In the genomic region with DNA sequence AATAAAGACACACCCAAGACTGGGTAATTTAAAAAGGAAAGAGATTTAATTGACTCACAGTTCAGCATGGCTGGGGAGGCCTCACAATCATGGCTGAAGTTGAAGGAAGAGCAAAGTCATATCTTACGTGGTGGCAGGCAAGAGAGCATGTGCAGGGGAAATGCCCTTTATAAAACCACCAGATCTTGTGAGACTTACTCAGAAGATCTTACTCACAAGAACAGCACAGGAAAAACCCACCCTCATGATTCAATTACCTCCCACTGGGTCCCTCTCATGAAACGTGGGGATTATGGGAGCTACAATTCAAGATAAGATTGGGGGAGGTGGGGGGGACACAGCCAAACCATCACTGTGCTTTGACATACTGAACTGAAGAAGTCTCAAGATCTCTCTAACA, we compare ENCODE assay signal across 7 cellular contexts.
DNase-seq lines count a peak whose midpoint lies in the region; ATAC-seq and TF ChIP-seq lines count a peak whose summit lies in the region.
"Not testable (repeated sequence)": the region's sequence is repeated elsewhere in the genome, so short reads cannot be mapped to it uniquely, and the experiment has no call there.

No MANE protein-coding gene starts in this region.

- not testable (repeated sequence) for ATAC-seq in DND-41 (ENCODE audit: insufficient read depth, low read depth); GM23338; activated CD8-positive, alpha-beta T cell treated with anti-CD3 and anti-CD28 coated beads for 36 hours

- H3K36me3 Mint-ChIP-seq in GM23338 (ENCODE audit: low read depth); activated CD8-positive, alpha-beta T cell treated with anti-CD3 and anti-CD28 coated beads for 36 hours (ENCODE audit: low read depth): not testable (repeated sequence)

- H3K9me3 ChIP-seq in DND-41 (ENCODE audit: insufficient read depth, low read length, severe bottlenecking); mammary epithelial cell (replicated peaks; ENCODE audit: insufficient read depth, low read length); neuronal stem cell (replicated peaks in 1 of 2; ENCODE audit: control insufficient read depth in 2 of 2, insufficient read depth in 1 of 2, low read depth in 1 of 2, low read length in 2 of 2): not testable (repeated sequence)

- not testable (repeated sequence) for H4K20me1 ChIP-seq in DND-41 (ENCODE audit: insufficient read depth, low read length); GM23338 (replicated peaks; ENCODE audit: insufficient read depth); mammary epithelial cell (ENCODE audit: insufficient read depth, low read length)

- H3F3A ChIP-seq in GM23338 (replicated peaks; ENCODE audit: low read depth), result not testable (repeated sequence)

- H2BK12ac ChIP-seq in neuronal stem cell (ENCODE audit: low read length), result not testable (repeated sequence)

- H3K27ac Mint-ChIP-seq in GM23338, result peak overlapping the region; percentile 30; the same call in 1 of the 2 replicates
- H3K27ac Mint-ChIP-seq in activated CD8-positive, alpha-beta T cell treated with anti-CD3 and anti-CD28 coated beads for 36 hours, result not testable (repeated sequence)

- not testable (repeated sequence) for H3K18ac ChIP-seq in neuronal stem cell (ENCODE audit: low read length)

- not testable (repeated sequence) for H3K79me1 ChIP-seq in neuronal stem cell (ENCODE audit: low read depth, low read length)

- TF ChIP-seq CTCF in DND-41 (IDR thresholded peaks at IDR 0.05; ENCODE audit: borderline replicate concordance, extremely low read depth, low read length, poor library complexity, severe bottlenecking); GM23338 (conservative IDR thresholded peaks at IDR 0.05; ENCODE audit: low read depth in 2 of 2); activated CD8-positive, alpha-beta T cell treated with anti-CD3 and anti-CD28 coated beads for 36 hours (IDR thresholded peaks at IDR 0.05); mammary epithelial cell (conservative IDR thresholded peaks at IDR 0.05 in 1 of 2, IDR thresholded peaks at IDR 0.05 in 1 of 2; ENCODE audit: extremely low read depth in 1 of 2, insufficient read depth in 1 of 2, low read depth in 1 of 2, low read length in 2 of 2): not testable (repeated sequence)

- POLR2A ChIA-PET in activated CD8-positive, alpha-beta T cell treated with anti-CD3 and anti-CD28 coated beads for 36 hours (lab: Charles Lee), result not testable (repeated sequence)

- WGBS in mammary epithelial cell (ENCODE audit: low coverage, missing lambda C conversion rate), result 75% methylated on average over 2 of the region's 2 CpGs
- WGBS in neuronal stem cell (ENCODE audit: extremely low coverage in 2 of 2, insufficient read length in 2 of 2, insufficient replicate concordance in 1 of 2), 2 donors, result no CpG with 5 or more reads among the region's 2 CpGs

- not testable (repeated sequence) for H3K9ac ChIP-seq in DND-41 (ENCODE audit: low read depth, low read length); mammary epithelial cell (ENCODE audit: insufficient read depth, low read length); neuronal stem cell (ENCODE audit: low read depth, low read length, poor library complexity)

- dilution Hi-C loops in mammary epithelial cell (cut with HindIII; ENCODE audit: low sequenced_read_pairs), result not testable (repeated sequence)

- not testable (repeated sequence) for H3K4me2 ChIP-seq in DND-41 (ENCODE audit: insufficient read depth, low read length); GM23338; mammary epithelial cell (ENCODE audit: insufficient read depth, low read depth, low read length); neuronal stem cell (ENCODE audit: insufficient read depth, low read length, poor library complexity, severe bottlenecking)

- not testable (repeated sequence) for H3K4me3 ChIP-seq in DND-41 (ENCODE audit: low read depth in 1 of 2, low read length in 2 of 2); GM23338; mammary epithelial cell (replicated peaks in 1 of 3; ENCODE audit: insufficient read depth in 1 of 3, low read depth in 2 of 3, low read length in 3 of 3); neuronal stem cell (ENCODE audit: low read length in 2 of 2)

- H3K4me3 Mint-ChIP-seq in GM23338; activated CD8-positive, alpha-beta T cell treated with anti-CD3 and anti-CD28 coated beads for 36 hours: not testable (repeated sequence)

- H3K14ac ChIP-seq in neuronal stem cell (ENCODE audit: low read length), result not testable (repeated sequence)

- not testable (repeated sequence) for BruUV-seq in mammary epithelial cell (replicated peaks; lab: Mats Ljungman, UMichigan)

- not testable (repeated sequence) for H4K8ac ChIP-seq in neuronal stem cell (ENCODE audit: low read depth, low read length)

- H3K4me1 Mint-ChIP-seq in GM23338; activated CD8-positive, alpha-beta T cell treated with anti-CD3 and anti-CD28 coated beads for 36 hours (ENCODE audit: low read depth): not testable (repeated sequence)

- H3K27me3 Mint-ChIP-seq in GM23338 (ENCODE audit: insufficient read depth, low read depth, poor library complexity); activated CD8-positive, alpha-beta T cell treated with anti-CD3 and anti-CD28 coated beads for 36 hours: not testable (repeated sequence)

- not testable (repeated sequence) for H2AK5ac ChIP-seq in neuronal stem cell (ENCODE audit: low read depth, low read length)

- intact Hi-C loops in activated CD8-positive, alpha-beta T cell treated with anti-CD3 and anti-CD28 coated beads for 36 hours (cut with micrococcal nuclease); mammary epithelial cell (cut with micrococcal nuclease): not testable (repeated sequence)

- not testable (repeated sequence) for H2BK5ac ChIP-seq in neuronal stem cell (ENCODE audit: low read length)

- not testable (repeated sequence) for H3K27ac ChIP-seq in DND-41 (ENCODE audit: low read length); GM23338 (ENCODE audit: low read depth); mammary epithelial cell (ENCODE audit: insufficient read depth, low read depth, low read length); neuronal stem cell (replicated peaks; ENCODE audit: low read length)

- H2BK15ac ChIP-seq in neuronal stem cell (ENCODE audit: low read length), result not testable (repeated sequence)

- not testable (repeated sequence) for H3K9me3 Mint-ChIP-seq in GM23338; activated CD8-positive, alpha-beta T cell treated with anti-CD3 and anti-CD28 coated beads for 36 hours

- not testable (repeated sequence) for DNase-seq in DND-41; GM23338 (ENCODE audit: low spot score); neuronal stem cell (ENCODE audit: low spot score)
- DNase-seq in HT1080 (ENCODE audit: low read depth) (peak; percentile 46), SK-MEL-5 (ENCODE audit: low read depth, low spot score) (peak; percentile 0), mammary epithelial cell (peak; percentile 10)
- DNase-seq in activated CD8-positive, alpha-beta T cell treated with anti-CD3 and anti-CD28 coated beads for 36 hours, result peak; percentile 1

- not testable (repeated sequence) for H4K91ac ChIP-seq in neuronal stem cell (ENCODE audit: low read depth, low read length, poor library complexity)

- in situ Hi-C loops in SK-MEL-5 (cut with HindIII; ENCODE audit: low pct_unique_long_range_greater_than_20kb, low sequenced_read_pairs); mammary epithelial cell (cut with MboI; ENCODE audit: low sequenced_read_pairs in 2 of 2): not testable (repeated sequence)

- H3K27me3 ChIP-seq in DND-41 (ENCODE audit: insufficient read depth, low read length, poor library complexity); GM23338 (ENCODE audit: insufficient read depth); mammary epithelial cell (ENCODE audit: insufficient read depth, low read length); neuronal stem cell (ENCODE audit: control insufficient read depth in 3 of 3, insufficient read depth in 3 of 3, low read depth in 1 of 3, low read length in 3 of 3): not testable (repeated sequence)

- not testable (repeated sequence) for H3K4ac ChIP-seq in neuronal stem cell (ENCODE audit: low read length)

- CTCF ChIA-PET in activated CD8-positive, alpha-beta T cell treated with anti-CD3 and anti-CD28 coated beads for 36 hours (lab: Charles Lee); mammary epithelial cell (lab: Charles Lee; ENCODE audit: low non-redundant PET): not testable (repeated sequence)

- not testable (repeated sequence) for H2BK120ac ChIP-seq in neuronal stem cell (ENCODE audit: low read depth, low read length)

- H3K36me3 ChIP-seq in DND-41 (ENCODE audit: insufficient read depth, low read length); GM23338 (ENCODE audit: insufficient read depth); mammary epithelial cell (ENCODE audit: insufficient read depth, low read length); neuronal stem cell (replicated peaks in 1 of 2; ENCODE audit: control insufficient read depth in 2 of 2, insufficient read depth in 2 of 2, low read length in 2 of 2): not testable (repeated sequence)

- H3K79me2 ChIP-seq in DND-41 (ENCODE audit: insufficient read depth, low read length); GM23338 (replicated peaks; ENCODE audit: insufficient read depth); mammary epithelial cell (ENCODE audit: insufficient read depth, low read length): not testable (repeated sequence)

- not testable (repeated sequence) for H3K23ac ChIP-seq in neuronal stem cell (ENCODE audit: low read depth, low read length, poor library complexity)

- H3K4me1 ChIP-seq in DND-41 (ENCODE audit: insufficient read depth, low read length); GM23338 (ENCODE audit: insufficient read depth); mammary epithelial cell (ENCODE audit: insufficient read depth, low read length); neuronal stem cell (ENCODE audit: control insufficient read depth in 2 of 2, insufficient read depth in 1 of 2, low read depth in 1 of 2, low read length in 2 of 2): not testable (repeated sequence)

- H2AFZ ChIP-seq in DND-41 (ENCODE audit: low read depth, low read length) (peak overlapping the region; percentile 42; the same call in 1 of the 2 replicates), neuronal stem cell (ENCODE audit: low read length) (peak overlapping the region; percentile 45)
- H2AFZ ChIP-seq in GM23338; mammary epithelial cell (ENCODE audit: low read depth, low read length): not testable (repeated sequence)

- H3K9me2 ChIP-seq in GM23338 (ENCODE audit: insufficient read depth), result not testable (repeated sequence)
